In the genomic region with DNA sequence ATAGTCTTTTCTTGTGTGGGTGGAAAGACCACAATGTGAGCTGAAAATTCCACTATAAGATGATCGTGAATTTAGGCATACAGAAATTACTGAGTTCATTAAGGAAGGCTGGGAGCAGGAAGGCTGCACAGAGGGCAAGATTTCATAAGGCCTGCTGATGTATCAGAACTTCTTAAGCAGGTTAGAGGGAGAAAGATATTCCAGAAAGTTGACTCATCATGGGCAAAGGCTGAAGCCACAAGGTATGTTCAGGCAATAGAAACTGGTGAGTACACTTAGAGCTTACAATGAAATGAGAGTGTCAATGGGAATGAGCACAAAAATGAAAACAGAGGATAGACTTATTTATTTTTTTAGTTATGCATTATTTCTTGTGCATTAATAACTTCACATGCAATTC, we compare ENCODE assay signal across 21 cellular contexts.
DNase-seq lines count a peak whose midpoint lies in the region; ATAC-seq, FAIRE-seq and TF ChIP-seq lines count a peak whose summit lies in the region.
"Had no signal": no experiment of that assay in that cellular context is flagged by ENCODE, and none has a peak within 500 bp of the region (broad histone marks: within the 10 kb centered on the region; RNA-seq: fewer than 3 reads in every experiment).

No MANE protein-coding gene starts in this region.

- 100% methylated on average over 1 of the region's 1 CpG for WGBS in mammary epithelial cell (ENCODE audit: low coverage, missing lambda C conversion rate)
- WGBS in suprapubic skin: 74% methylated on average over 1 of the region's 1 CpG

- DNase-seq in H54 (ENCODE audit: insufficient read length, low spot score) (peak; percentile 4), PC-3 (peak; percentile 20), mammary epithelial cell (peak; percentile 86), kidney glomerular epithelial cell (lab: John Stamatoyannopoulos, UW) (peak; percentile 1), left ventricle myocardium superior (no peak), suprapubic skin (ENCODE audit: low spot score in 2 of 2) (no peak), brain microvascular endothelial cell (no peak)
- DNase-seq: CD8-positive, alpha-beta T cell; DMS79 treated with DMSO at 0.1 percent for 48 hours; MG63; NCI-H1105; NCI-H1694; NCI-H345; NCI-H526 treated with DMSO at 0.1 percent for 48 hours; NK-92 treated with Interleukin-12 subunit alpha and Interleukin-12 subunit beta, amount 100 ng/mL, for 24 hours; OCI-M1 had no signal

- H3K36me3 ChIP-seq in PC-3 (ENCODE audit: low read depth, low read length) (no peaks in the 10 kb centered on the region), mammary epithelial cell (ENCODE audit: insufficient read depth, low read length) (no peaks in the 10 kb centered on the region), suprapubic skin (no peaks in the 10 kb centered on the region), brain microvascular endothelial cell (replicated peaks) (no peaks in the 10 kb centered on the region)
- H3K36me3 ChIP-seq: BLaER1, MG63 had no signal

- TF ChIP-seq CTCF in PC-3 (conservative IDR thresholded peaks at IDR 0.05; ENCODE audit: low read depth, low read length): no peak
- TF ChIP-seq CTCF in mammary epithelial cell (conservative IDR thresholded peaks at IDR 0.05 in 1 of 2, IDR thresholded peaks at IDR 0.05 in 1 of 2; ENCODE audit: extremely low read depth in 1 of 2, insufficient read depth in 1 of 2, low read depth in 1 of 2, low read length in 2 of 2): no peak
- no peak for TF ChIP-seq CTCF in suprapubic skin (IDR thresholded peaks at IDR 0.05)
- no peak for TF ChIP-seq CTCF in brain microvascular endothelial cell (IDR thresholded peaks at IDR 0.05; ENCODE audit: low read depth, low read length, missing control alignments)

- no peaks in the 10 kb centered on the region for H3F3A ChIP-seq in PC-3 (ENCODE audit: low read length, unreplicated experiment)

- H3K27ac ChIP-seq in PC-3 (ENCODE audit: low read length): no peak overlapping the region
- no peak overlapping the region for H3K27ac ChIP-seq in mammary epithelial cell (ENCODE audit: insufficient read depth, low read depth, low read length)
- no peak overlapping the region for H3K27ac ChIP-seq in suprapubic skin
- H3K27ac ChIP-seq in brain microvascular endothelial cell: no peak overlapping the region
- H3K27ac ChIP-seq: BLaER1, KMS-11 had no signal

- intact Hi-C loops in PC-3 (cut with micrococcal nuclease) (no loop called here), mammary epithelial cell (cut with micrococcal nuclease) (loop anchor here (10.0 kb wide), 1 partner anchor 332 kb away; no protein-coding TSS in a partner anchor), left ventricle myocardium superior (cut with micrococcal nuclease) (no loop called here)

- TF ChIP-seq POLR2A in H54 (IDR thresholded peaks at IDR 0.05; ENCODE audit: low read depth, low read length) (no peak), suprapubic skin (IDR thresholded peaks at IDR 0.05) (no peak)

- no peak for ATAC-seq in PC-3
- no peak for ATAC-seq in left ventricle myocardium superior
- ATAC-seq: CD8-positive, alpha-beta T cell; HCT116 had no signal

- BruUV-seq in PC-3 (replicated peaks; lab: Mats Ljungman, UMichigan) (no TSS peak), mammary epithelial cell (replicated peaks; lab: Mats Ljungman, UMichigan) (no TSS peak)

- H3K4me2 ChIP-seq in PC-3 (ENCODE audit: low read length) (no peak overlapping the region), mammary epithelial cell (ENCODE audit: insufficient read depth, low read depth, low read length) (no peak overlapping the region)
- H3K4me2 ChIP-seq: BLaER1, KMS-11 had no signal

- dilution Hi-C loops in mammary epithelial cell (cut with HindIII; ENCODE audit: low sequenced_read_pairs): no loop called here

- H3K79me2 ChIP-seq in PC-3 (ENCODE audit: low read length) (no peaks in the 10 kb centered on the region), mammary epithelial cell (ENCODE audit: insufficient read depth, low read length) (no peaks in the 10 kb centered on the region)

- POLR2A ChIA-PET in PC-3 (lab: Charles Lee; ENCODE audit: unreplicated experiment): no interaction called here

- H2AFZ ChIP-seq in PC-3 (ENCODE audit: low read length) (no peak overlapping the region), mammary epithelial cell (ENCODE audit: low read depth, low read length) (no peak overlapping the region)

- TF ChIP-seq EP300 in suprapubic skin (IDR thresholded peaks at IDR 0.05): no peak

- no peaks in the 10 kb centered on the region for H4K20me1 ChIP-seq in PC-3 (ENCODE audit: low read length)
- no peaks in the 10 kb centered on the region for H4K20me1 ChIP-seq in mammary epithelial cell (ENCODE audit: insufficient read depth, low read length)
- H4K20me1 ChIP-seq: BLaER1 had no signal

- CTCF ChIA-PET in PC-3 (lab: Charles Lee): no interaction called here
- CTCF ChIA-PET in mammary epithelial cell (lab: Charles Lee; ENCODE audit: low non-redundant PET): interaction anchor here (0.6 kb wide), 1 partner anchor 681 kb away, joined by 5 read pairs; no protein-coding TSS in a partner anchor

- H3K4me1 ChIP-seq in PC-3 (ENCODE audit: insufficient read depth, low read length) (no peaks in the 10 kb centered on the region), mammary epithelial cell (ENCODE audit: insufficient read depth, low read length) (peaks cover 4% of the 10 kb centered on the region), suprapubic skin (no peaks in the 10 kb centered on the region)
- H3K4me1 ChIP-seq: BLaER1 had no signal

- no peaks in the 10 kb centered on the region for H3K27me3 ChIP-seq in PC-3 (ENCODE audit: low read length)
- no peaks in the 10 kb centered on the region for H3K27me3 ChIP-seq in mammary epithelial cell (ENCODE audit: insufficient read depth, low read length)
- no peaks in the 10 kb centered on the region for H3K27me3 ChIP-seq in suprapubic skin
- no peaks in the 10 kb centered on the region for H3K27me3 ChIP-seq in brain microvascular endothelial cell (replicated peaks)
- H3K27me3 ChIP-seq: BLaER1, MG63 had no signal

- H3K9ac ChIP-seq in PC-3 (ENCODE audit: low read length) (no peak overlapping the region), mammary epithelial cell (ENCODE audit: insufficient read depth, low read length) (no peak overlapping the region)
- H3K9ac ChIP-seq: BLaER1, KMS-11 had no signal

- no peak overlapping the region for H3K4me3 ChIP-seq in PC-3 (ENCODE audit: low read length)
- no peak overlapping the region for H3K4me3 ChIP-seq in mammary epithelial cell (replicated peaks in 1 of 3; ENCODE audit: insufficient read depth in 1 of 3, low read depth in 2 of 3, low read length in 3 of 3)
- H3K4me3 ChIP-seq in suprapubic skin: no peak overlapping the region
- H3K4me3 ChIP-seq in brain microvascular endothelial cell (ENCODE audit: low read depth, low read length): no peak overlapping the region
- H3K4me3 ChIP-seq: BLaER1, MG63 had no signal

- FAIRE-seq in H54 (lab: Jason Lieb, UNC): peak; percentile 95
- FAIRE-seq: A204.1, G401.6 had no signal

- H3K9me3 ChIP-seq in PC-3 (ENCODE audit: low read length) (peaks cover 33% of the 10 kb centered on the region), mammary epithelial cell (replicated peaks; ENCODE audit: insufficient read depth, low read length) (no peaks in the 10 kb centered on the region), suprapubic skin (no peaks in the 10 kb centered on the region)
- H3K9me3 ChIP-seq: BLaER1, MG63 had no signal

- no peaks in the 10 kb centered on the region for H3K9me2 ChIP-seq in PC-3 (replicated peaks; ENCODE audit: low read length)

- in situ Hi-C loops in mammary epithelial cell (cut with MboI; ENCODE audit: low sequenced_read_pairs in 2 of 2) (loop anchor here in 1 of 2 donors (25.0 kb wide), 1 partner anchor 699 kb away; no protein-coding TSS in a partner anchor), brain microvascular endothelial cell (cut with HindIII; ENCODE audit: low pct_ligation_motif_present, low sequenced_read_pairs) (no loop called here)

Comparison
In these comparisons a context has a peak if more than half of its experiments do, and no peak if none do; other contexts are left out.
1. DNase-seq: peak in H54 (single experiment), PC-3 (single experiment), mammary epithelial cell (single experiment) and kidney glomerular epithelial cell (single experiment); none in left ventricle myocardium superior (single experiment), suprapubic skin (0 of 2) and brain microvascular endothelial cell (single experiment).